Comparison of ENCODE assay signal across 23 cellular contexts in the genomic region with DNA sequence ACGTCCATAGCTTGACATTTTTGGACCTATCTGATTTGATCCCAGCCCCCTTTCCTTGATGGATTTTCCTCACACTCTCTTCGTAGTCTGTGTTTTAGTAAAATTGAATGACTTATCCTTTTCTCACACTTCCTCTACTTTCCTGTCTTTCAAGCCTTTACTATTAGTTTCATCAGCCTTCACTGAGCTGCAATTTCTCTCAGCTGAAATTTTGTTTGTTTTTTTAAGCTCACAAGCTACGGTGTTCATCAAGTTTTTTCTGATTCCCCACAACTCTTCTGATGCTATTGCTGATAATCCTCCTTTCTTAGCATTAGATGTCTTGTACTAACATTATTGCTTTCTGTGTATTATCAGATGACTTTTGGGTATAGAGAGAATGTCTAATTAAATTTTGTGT.
"Had no signal": no experiment of that assay in that cellular context is flagged by ENCODE, and none has a peak within 500 bp of the region (broad histone marks: within the 10 kb centered on the region; RNA-seq: fewer than 3 reads in every experiment).

No MANE protein-coding gene starts in this region.

- H3K36me3 Mint-ChIP-seq: IgD-negative memory B cell had no signal

- H3K4me3 Mint-ChIP-seq: IgD-negative memory B cell had no signal

- H3K36me3 ChIP-seq: SJSA1 had no signal

- H3K27me3 ChIP-seq: SJSA1 had no signal

- H3K4me2 ChIP-seq: KMS-11 had no signal

- H3K4me1 Mint-ChIP-seq: IgD-negative memory B cell had no signal

- H3K9ac ChIP-seq: KMS-11 had no signal

- H3K27ac Mint-ChIP-seq: IgD-negative memory B cell had no signal

- H3K27me3 Mint-ChIP-seq: IgD-negative memory B cell had no signal

- H3K27ac ChIP-seq: HL-60, KMS-11, SJSA1, SK-N-MC had no signal

- H3K9me3 ChIP-seq: SJSA1 had no signal

- DNase-seq: Kasumi-1, MM.1S, NCI-H1092 treated with DMSO at 0.1 percent for 48 hours, NCI-H1436, NCI-H187, NCI-H2029, NCI-H2081 treated with DMSO at 0.1 percent for 48 hours, NCI-H2171, NCI-H226, NCI-H446, NCI-H510A, NCI-H524 treated with DMSO at 0.1 percent for 48 hours, NCI-H69, NCI-H774, Right ventricle myocardium superior, RPMI8226, SIG-M5 had no signal

- H3K4me3 ChIP-seq: K562, SJSA1, SK-N-MC had no signal
